ENCODE assay signal across 8 cellular contexts in the genomic region with DNA sequence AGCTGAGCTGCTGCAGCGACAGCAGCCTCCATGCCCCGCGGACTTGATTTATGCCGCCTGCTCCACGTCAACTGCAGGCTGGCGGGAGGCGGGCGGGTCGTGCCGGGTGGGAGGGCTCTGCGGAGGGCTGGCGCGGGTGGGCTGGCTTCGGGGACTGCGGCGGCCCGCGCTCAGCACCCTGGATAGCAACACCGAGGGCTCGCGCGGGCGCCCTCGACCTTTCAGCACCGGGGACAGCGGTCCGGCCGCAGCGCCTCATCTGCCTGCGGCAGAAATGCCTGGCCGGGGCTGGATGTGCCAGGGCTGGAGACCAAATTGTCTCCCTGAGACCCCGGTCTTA. TPM values are rescaled to one million over a fixed set of nuclear protein-coding genes. Genes with fewer than 3 reads are reported as not detected.
A peak's percentile ranks its signal among the peaks of the same experiment; 100 is the strongest.
DNase-seq lines count a peak whose midpoint lies in the region; ATAC-seq and TF ChIP-seq lines count a peak whose summit lies in the region.

No MANE protein-coding gene starts in this region.

- peak overlapping the region; percentile 27 for H3K4me3 ChIP-seq in effector memory CD4-positive, alpha-beta T cell (ENCODE audit: insufficient read depth, low read depth, low read length, poor library complexity, severe bottlenecking)
- no peak overlapping the region for H3K4me3 ChIP-seq in lung

- ATAC-seq in GM18505 (IDR thresholded peaks at IDR 0.05; ENCODE audit: unreplicated experiment) (peak; percentile 60), HG03159 (IDR thresholded peaks at IDR 0.05; ENCODE audit: unreplicated experiment) (peak; percentile 80), lung (ENCODE audit: insufficient read depth, low FRiP score) (peak; percentile 90), HG03571 (IDR thresholded peaks at IDR 0.05; ENCODE audit: unreplicated experiment) (no peak)
- ATAC-seq in activated CD8-positive, alpha-beta T cell treated with anti-CD3 and anti-CD28 coated beads, Interleukin-2, amount 10 ng/mL, durations not matched to agents 7 days and 5 days: peak; percentile 84

- no peak for TF ChIP-seq CTCF in lung (IDR thresholded peaks at IDR 0.05; ENCODE audit: control extremely low read depth, extremely low read depth)

- H3K36me3 Mint-ChIP-seq in activated CD8-positive, alpha-beta T cell treated with anti-CD3 and anti-CD28 coated beads, Interleukin-2, amount 10 ng/mL, durations not matched to agents 7 days and 5 days (ENCODE audit: low read depth): no peaks in the 10 kb centered on the region

- H3K27me3 ChIP-seq in effector memory CD4-positive, alpha-beta T cell (replicated peaks; ENCODE audit: control insufficient read depth, insufficient read depth, low read length, poor library complexity, severe bottlenecking): peaks cover 24% of the 10 kb centered on the region
- peaks cover 8% of the 10 kb centered on the region for H3K27me3 ChIP-seq in lung (ENCODE audit: control insufficient read depth, insufficient read depth)

- H3K9me3 Mint-ChIP-seq in activated CD8-positive, alpha-beta T cell treated with anti-CD3 and anti-CD28 coated beads, Interleukin-2, amount 10 ng/mL, durations not matched to agents 7 days and 5 days (ENCODE audit: insufficient read depth): no peaks in the 10 kb centered on the region

- POLR2A ChIA-PET in activated CD8-positive, alpha-beta T cell treated with anti-CD3 and anti-CD28 coated beads, Interleukin-2, amount 10 ng/mL, durations not matched to agents 7 days and 5 days (lab: Charles Lee): no interaction called here

- 0 to 3% methylated on average over 32 of the region's 32 CpGs for WGBS in lung, 2 donors

- no peaks in the 10 kb centered on the region for H3K36me3 ChIP-seq in effector memory CD4-positive, alpha-beta T cell (ENCODE audit: control insufficient read depth, insufficient read depth, low read length)
- H3K36me3 ChIP-seq in lung (ENCODE audit: control insufficient read depth in 2 of 2, insufficient read depth in 2 of 2, low read length in 2 of 2): no peaks in the 10 kb centered on the region

- peaks cover 16% of the 10 kb centered on the region for H3K27me3 Mint-ChIP-seq in activated CD8-positive, alpha-beta T cell treated with anti-CD3 and anti-CD28 coated beads, Interleukin-2, amount 10 ng/mL, durations not matched to agents 7 days and 5 days (ENCODE audit: low read depth)

- H3K4me3 Mint-ChIP-seq in activated CD8-positive, alpha-beta T cell treated with anti-CD3 and anti-CD28 coated beads, Interleukin-2, amount 10 ng/mL, durations not matched to agents 7 days and 5 days: no peak overlapping the region

- H3K4me1 ChIP-seq in effector memory CD4-positive, alpha-beta T cell (ENCODE audit: control insufficient read depth, insufficient read depth, low read length, poor library complexity, severe bottlenecking): peaks cover 4% of the 10 kb centered on the region
- H3K4me1 ChIP-seq in lung (ENCODE audit: control insufficient read depth in 2 of 2, insufficient read depth in 2 of 2, low read length in 2 of 2): peaks cover 3 to 8% of the 10 kb centered on the region in 2 donors

- H3K27ac Mint-ChIP-seq in activated CD8-positive, alpha-beta T cell treated with anti-CD3 and anti-CD28 coated beads, Interleukin-2, amount 10 ng/mL, durations not matched to agents 7 days and 5 days: no peak overlapping the region

- H3K27ac ChIP-seq in effector memory CD4-positive, alpha-beta T cell (ENCODE audit: insufficient read depth, low read length, poor library complexity, severe bottlenecking): no peak overlapping the region
- no peak overlapping the region for H3K27ac ChIP-seq in lung (ENCODE audit: low read depth in 1 of 2, low read length in 1 of 2)

- DNase-seq in NCI-H69 (lab: John Stamatoyannopoulos, UW): peak; percentile 89
- DNase-seq in activated CD8-positive, alpha-beta T cell treated with anti-CD3 and anti-CD28 coated beads, Interleukin-2, amount 10 ng/mL, durations not matched to agents 7 days and 5 days: peak; percentile 77
- DNase-seq in effector memory CD4-positive, alpha-beta T cell: peak; percentile 22 to 36 (median 27)
- peak; percentile 61 for DNase-seq in lung (ENCODE audit: low spot score)
- DNase-seq in stimulated activated CD8-positive, alpha-beta memory T cell treated with anti-CD3 and anti-CD28 coated beads, Interleukin-2, amount 100 ng/mL, for 1 hour (ENCODE audit: low read depth in 2 of 2): peak; percentile 25 to 28

- H3K9me3 ChIP-seq in effector memory CD4-positive, alpha-beta T cell (ENCODE audit: control insufficient read depth, low read length): no peaks in the 10 kb centered on the region
- H3K9me3 ChIP-seq in lung (ENCODE audit: control insufficient read depth in 2 of 2, insufficient read depth in 1 of 2, low read length in 1 of 2): peaks cover 0 to 9% of the 10 kb centered on the region in 2 donors

- H3K4me1 Mint-ChIP-seq in activated CD8-positive, alpha-beta T cell treated with anti-CD3 and anti-CD28 coated beads, Interleukin-2, amount 10 ng/mL, durations not matched to agents 7 days and 5 days (ENCODE audit: low read depth): peaks cover 9% of the 10 kb centered on the region

- CTCF ChIA-PET in activated CD8-positive, alpha-beta T cell treated with anti-CD3 and anti-CD28 coated beads, Interleukin-2, amount 10 ng/mL, durations not matched to agents 7 days and 5 days (lab: Charles Lee): no interaction called here

- no peak for TF ChIP-seq POLR2A in GM18505 (IDR thresholded peaks at IDR 0.05; ENCODE audit: borderline replicate concordance, extremely low read depth, insufficient read depth, insufficient read length)

RNA-seq across cellular contexts. Expression of a gene that starts 0.8 kb away (rescaled TPM):
- total RNA-seq in activated CD8-positive, alpha-beta T cell treated with anti-CD3 and anti-CD28 coated beads, Interleukin-2, amount 10 ng/mL, durations not matched to agents 7 days and 5 days: not detected
- total RNA-seq in lung: 1 to 10 TPM in 1 of 2 donors, under 1 TPM in 1; 0.95 to 5.4 TPM
- under 1 TPM; 0.14 to 0.75 TPM for polyA plus RNA-seq in lung

Comparison
In these comparisons a context has a peak if more than half of its experiments do, and no peak if none do; other contexts are left out.
1. DNase-seq: peak in every context shown above with its lines; median percentile 89 in NCI-H69; 77 in activated CD8-positive, alpha-beta T cell treated with anti-CD3 and anti-CD28 coated beads, Interleukin-2, amount 10 ng/mL, durations not matched to agents 7 days and 5 days; 61 in lung; 27 in effector memory CD4-positive, alpha-beta T cell; 26 in stimulated activated CD8-positive, alpha-beta memory T cell treated with anti-CD3 and anti-CD28 coated beads, Interleukin-2, amount 100 ng/mL, for 1 hour.